Comparison of ENCODE assay signal across 9 cellular contexts in the genomic region with DNA sequence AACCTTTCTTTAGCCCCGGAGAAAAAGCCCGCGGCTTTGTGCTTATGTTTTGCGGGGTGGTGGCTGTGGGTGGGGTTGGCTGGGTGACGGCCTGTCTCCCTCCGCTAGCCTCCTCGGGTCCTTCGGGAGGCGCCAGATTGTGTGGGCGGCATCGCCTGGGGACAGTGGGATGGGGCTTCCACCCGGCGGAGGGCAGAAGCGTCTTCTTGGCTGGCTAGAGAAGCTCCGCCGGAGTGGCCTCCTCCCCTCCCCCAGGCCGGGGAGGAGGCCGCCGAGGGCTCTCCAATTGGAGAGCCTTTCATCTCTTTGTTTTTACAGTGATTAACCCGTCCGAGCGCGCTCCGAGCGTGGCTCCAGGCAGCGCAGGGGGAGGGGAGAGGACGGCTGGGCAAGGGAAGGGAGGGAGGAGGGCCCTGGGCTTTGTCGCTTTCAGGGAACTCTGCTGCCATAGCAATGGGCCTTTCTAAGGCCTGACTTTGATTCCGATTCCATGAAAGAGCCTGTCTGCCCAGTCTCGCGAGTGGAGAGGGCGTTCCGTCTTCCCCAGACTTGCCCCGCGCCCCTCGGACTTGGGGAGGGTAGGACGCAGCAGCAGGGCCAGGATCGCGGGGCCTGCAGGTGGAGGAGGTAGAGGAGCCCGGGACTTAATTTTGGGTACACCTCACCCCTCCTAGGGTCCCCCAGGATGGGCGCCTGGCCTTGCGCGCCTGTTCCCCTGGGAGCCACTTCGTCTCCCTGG. TPM values are rescaled to one million over a fixed set of nuclear protein-coding genes. Genes with fewer than 3 reads are reported as not detected.
DNase-seq lines count a peak whose midpoint lies in the region; ATAC-seq lines count a peak whose summit lies in the region.
"Had no signal": no experiment of that assay in that cellular context is flagged by ENCODE, and none has a peak within 500 bp of the region (broad histone marks: within the 10 kb centered on the region; RNA-seq: fewer than 3 reads in every experiment).

No MANE protein-coding gene starts in this region.

- peak overlapping the region; percentile 19; the same call in 1 of the 2 replicates for H3K9ac ChIP-seq in HUES64 (ENCODE audit: low read depth, low read length)

- intact Hi-C loops in cardiac septum (cut with DNase I) (no loop called here), sciatic nerve (cut with DNase I) (no loop called here)

- 2% methylated on average over 44 of the region's 44 CpGs for WGBS in HUES64

- H3K4me3 ChIP-seq in HUES64 (ENCODE audit: low read length), result peak overlapping the region; percentile 46

- H3K27ac ChIP-seq in HUES64 (ENCODE audit: low read depth, low read length), result no peak overlapping the region

- peaks cover 100% of the 10 kb centered on the region for H3K27me3 ChIP-seq in HUES64 (ENCODE audit: insufficient read depth, low read length)

- peaks cover 51% of the 10 kb centered on the region for H3K4me1 ChIP-seq in HUES64 (ENCODE audit: insufficient read depth, low read length)

- no peaks in the 10 kb centered on the region for H3K36me3 ChIP-seq in HUES64 (ENCODE audit: insufficient read depth, low read length)

- in situ Hi-C loops in KBM-7 (cut with MboI; ENCODE audit: low pct_unique_long_range_greater_than_20kb, low sequenced_read_pairs), result no loop called here

- DNase-seq in AG08395 (ENCODE audit: low spot score) (peak; percentile 85), SW480 (ENCODE audit: low spot score) (peak; percentile 84), cardiac septum (ENCODE audit: low spot score) (peak; percentile 72), sciatic nerve (ENCODE audit: low spot score) (peak; percentile 64), KBM-7 (no peak)
- no peak for DNase-seq in activated CD4-positive, CD25-positive, alpha-beta regulatory T cell (lab: John Stamatoyannopoulos, UW)

- ATAC-seq in sciatic nerve (peak; percentile 46), GM19324 (IDR thresholded peaks at IDR 0.05; ENCODE audit: low FRiP score, unreplicated experiment) (no peak)

- no peaks in the 10 kb centered on the region for H3K9me3 ChIP-seq in HUES64 (ENCODE audit: insufficient read depth, low read depth, low read length)

RNA-seq across cellular contexts. Expression of gene TIFAB, which starts 36.7 kb away (rescaled TPM):
- not detected for polyA plus RNA-seq in HUES64 (2013, experiment 1 of 2)
- polyA plus RNA-seq in HUES64 (2013, experiment 2 of 2), result not detected
- total RNA-seq in cardiac septum (not detected), sciatic nerve (0.22 TPM)

RNA-seq across cellular contexts. Expression of gene DCANP1, which starts 41.7 kb away (rescaled TPM):
- not detected for polyA plus RNA-seq in HUES64 (2013, experiment 1 of 2)
- not detected for polyA plus RNA-seq in HUES64 (2013, experiment 2 of 2)
- total RNA-seq in cardiac septum, result not detected
- not detected for total RNA-seq in sciatic nerve

RNA-seq across cellular contexts. Expression of gene NEUROG1, which starts 46.9 kb away (rescaled TPM):
- polyA plus RNA-seq in HUES64 (2013, experiment 1 of 2), result not detected
- not detected for polyA plus RNA-seq in HUES64 (2013, experiment 2 of 2)
- total RNA-seq in cardiac septum (not detected), sciatic nerve (not detected)
- total RNA-seq: subcutaneous adipose tissue had no signal

Comparison
In these comparisons a context has a peak if more than half of its experiments do, and no peak if none do; other contexts are left out.
1. DNase-seq: peak in AG08395 (single experiment), SW480 (single experiment), cardiac septum (single experiment) and sciatic nerve (single experiment); none in activated CD4-positive, CD25-positive, alpha-beta regulatory T cell (0 of 4) and KBM-7 (single experiment).